Comparison of ENCODE assay signal across 1 cellular context in the genomic region with DNA sequence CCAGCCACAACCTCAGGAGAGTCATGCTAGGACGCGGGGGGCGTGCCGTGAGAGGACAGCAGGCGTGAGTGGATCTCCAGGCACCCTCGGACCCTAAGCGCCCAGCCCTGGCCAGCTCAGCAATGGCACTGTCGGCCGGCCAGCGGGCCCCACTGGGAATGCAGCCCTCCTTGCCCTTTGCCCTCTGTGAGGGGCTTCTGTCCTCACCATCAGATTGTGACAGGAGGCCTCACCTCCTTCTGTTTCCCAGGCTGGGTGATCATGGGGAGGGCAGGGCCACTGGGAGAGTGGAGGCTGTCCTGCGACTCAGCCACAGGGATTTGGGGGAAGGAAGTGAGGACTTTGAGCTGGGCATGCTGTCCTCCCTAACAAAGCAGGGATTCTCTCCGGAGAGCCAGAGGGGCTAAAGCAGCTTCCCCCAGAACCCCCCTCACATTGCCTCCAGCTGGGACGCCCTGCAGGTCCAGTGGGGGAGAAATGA.
A peak's percentile ranks its signal among the peaks of the same experiment; 100 is the strongest.
TF ChIP-seq lines count a peak whose summit lies in the region.

No MANE protein-coding gene starts in this region.

TF ChIP-seq in HepG2, 621 proteins besides CTCF, POLR2A, EP300 and RAD21 (continued from another document and continues in another):
- TF ChIP-seq ZNF639 (CRISPR knock-in tag; conservative IDR thresholded peaks at IDR 0.05) = no peak
- no peak for TF ChIP-seq ONECUT2 (CRISPR knock-in tag; IDR thresholded peaks at IDR 0.05)
- TF ChIP-seq SALL1 (CRISPR knock-in tag; IDR thresholded peaks at IDR 0.05) = peak; percentile 50
- TF ChIP-seq, protein P1, sequence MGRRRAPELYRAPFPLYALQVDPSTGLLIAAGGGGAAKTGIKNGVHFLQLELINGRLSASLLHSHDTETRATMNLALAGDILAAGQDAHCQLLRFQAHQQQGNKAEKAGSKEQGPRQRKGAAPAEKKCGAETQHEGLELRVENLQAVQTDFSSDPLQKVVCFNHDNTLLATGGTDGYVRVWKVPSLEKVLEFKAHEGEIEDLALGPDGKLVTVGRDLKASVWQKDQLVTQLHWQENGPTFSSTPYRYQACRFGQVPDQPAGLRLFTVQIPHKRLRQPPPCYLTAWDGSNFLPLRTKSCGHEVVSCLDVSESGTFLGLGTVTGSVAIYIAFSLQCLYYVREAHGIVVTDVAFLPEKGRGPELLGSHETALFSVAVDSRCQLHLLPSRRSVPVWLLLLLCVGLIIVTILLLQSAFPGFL (CRISPR knock-in tag; IDR thresholded peaks at IDR 0.05) = no peak
- TF ChIP-seq ZNF724P (CRISPR knock-in tag; IDR thresholded peaks at IDR 0.05; ENCODE audit: borderline replicate concordance) = no peak
- no peak for TF ChIP-seq ZBTB44 (CRISPR knock-in tag; IDR thresholded peaks at IDR 0.05)
- no peak for TF ChIP-seq ZNF629 (CRISPR knock-in tag; conservative IDR thresholded peaks at IDR 0.05)
- no peak for TF ChIP-seq RXRA (CRISPR knock-in tag; IDR thresholded peaks at IDR 0.05)
- TF ChIP-seq RXRB (CRISPR knock-in tag; IDR thresholded peaks at IDR 0.05; ENCODE audit: borderline replicate concordance) = no peak
- TF ChIP-seq, protein P2, sequence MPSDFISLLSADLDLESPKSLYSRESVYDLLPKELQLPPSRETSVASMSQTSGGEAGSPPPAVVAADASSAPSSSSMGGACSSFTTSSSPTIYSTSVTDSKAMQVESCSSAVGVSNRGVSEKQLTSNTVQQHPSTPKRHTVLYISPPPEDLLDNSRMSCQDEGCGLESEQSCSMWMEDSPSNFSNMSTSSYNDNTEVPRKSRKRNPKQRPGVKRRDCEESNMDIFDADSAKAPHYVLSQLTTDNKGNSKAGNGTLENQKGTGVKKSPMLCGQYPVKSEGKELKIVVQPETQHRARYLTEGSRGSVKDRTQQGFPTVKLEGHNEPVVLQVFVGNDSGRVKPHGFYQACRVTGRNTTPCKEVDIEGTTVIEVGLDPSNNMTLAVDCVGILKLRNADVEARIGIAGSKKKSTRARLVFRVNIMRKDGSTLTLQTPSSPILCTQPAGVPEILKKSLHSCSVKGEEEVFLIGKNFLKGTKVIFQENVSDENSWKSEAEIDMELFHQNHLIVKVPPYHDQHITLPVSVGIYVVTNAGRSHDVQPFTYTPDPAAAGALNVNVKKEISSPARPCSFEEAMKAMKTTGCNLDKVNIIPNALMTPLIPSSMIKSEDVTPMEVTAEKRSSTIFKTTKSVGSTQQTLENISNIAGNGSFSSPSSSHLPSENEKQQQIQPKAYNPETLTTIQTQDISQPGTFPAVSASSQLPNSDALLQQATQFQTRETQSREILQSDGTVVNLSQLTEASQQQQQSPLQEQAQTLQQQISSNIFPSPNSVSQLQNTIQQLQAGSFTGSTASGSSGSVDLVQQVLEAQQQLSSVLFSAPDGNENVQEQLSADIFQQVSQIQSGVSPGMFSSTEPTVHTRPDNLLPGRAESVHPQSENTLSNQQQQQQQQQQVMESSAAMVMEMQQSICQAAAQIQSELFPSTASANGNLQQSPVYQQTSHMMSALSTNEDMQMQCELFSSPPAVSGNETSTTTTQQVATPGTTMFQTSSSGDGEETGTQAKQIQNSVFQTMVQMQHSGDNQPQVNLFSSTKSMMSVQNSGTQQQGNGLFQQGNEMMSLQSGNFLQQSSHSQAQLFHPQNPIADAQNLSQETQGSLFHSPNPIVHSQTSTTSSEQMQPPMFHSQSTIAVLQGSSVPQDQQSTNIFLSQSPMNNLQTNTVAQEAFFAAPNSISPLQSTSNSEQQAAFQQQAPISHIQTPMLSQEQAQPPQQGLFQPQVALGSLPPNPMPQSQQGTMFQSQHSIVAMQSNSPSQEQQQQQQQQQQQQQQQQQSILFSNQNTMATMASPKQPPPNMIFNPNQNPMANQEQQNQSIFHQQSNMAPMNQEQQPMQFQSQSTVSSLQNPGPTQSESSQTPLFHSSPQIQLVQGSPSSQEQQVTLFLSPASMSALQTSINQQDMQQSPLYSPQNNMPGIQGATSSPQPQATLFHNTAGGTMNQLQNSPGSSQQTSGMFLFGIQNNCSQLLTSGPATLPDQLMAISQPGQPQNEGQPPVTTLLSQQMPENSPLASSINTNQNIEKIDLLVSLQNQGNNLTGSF (CRISPR knock-in tag; IDR thresholded peaks at IDR 0.05) = no peak
- TF ChIP-seq CHD2 (IDR thresholded peaks at IDR 0.05; ENCODE audit: low read depth, low read length) = no peak
- no peak for TF ChIP-seq SP4 (CRISPR knock-in tag; IDR thresholded peaks at IDR 0.05)
- TF ChIP-seq, protein P3, sequence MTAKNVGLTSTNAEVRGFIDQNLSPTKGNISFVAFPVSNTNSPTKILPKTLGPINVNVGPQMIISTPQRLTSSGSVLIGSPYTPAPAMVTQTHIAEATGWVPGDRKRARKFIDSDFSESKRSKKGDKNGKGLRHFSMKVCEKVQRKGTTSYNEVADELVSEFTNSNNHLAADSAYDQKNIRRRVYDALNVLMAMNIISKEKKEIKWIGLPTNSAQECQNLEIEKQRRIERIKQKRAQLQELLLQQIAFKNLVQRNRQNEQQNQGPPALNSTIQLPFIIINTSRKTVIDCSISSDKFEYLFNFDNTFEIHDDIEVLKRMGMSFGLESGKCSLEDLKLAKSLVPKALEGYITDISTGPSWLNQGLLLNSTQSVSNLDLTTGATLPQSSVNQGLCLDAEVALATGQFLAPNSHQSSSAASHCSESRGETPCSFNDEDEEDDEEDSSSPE (CRISPR knock-in tag; IDR thresholded peaks at IDR 0.05) = no peak
- TF ChIP-seq PAXIP1 (CRISPR knock-in tag; conservative IDR thresholded peaks at IDR 0.05) = peak; percentile 50
- TF ChIP-seq MEIS1 (CRISPR knock-in tag; IDR thresholded peaks at IDR 0.05; ENCODE audit: borderline replicate concordance) = no peak
- no peak for TF ChIP-seq ZNF33A (CRISPR knock-in tag; IDR thresholded peaks at IDR 0.05; ENCODE audit: borderline replicate concordance)
- TF ChIP-seq ELF4 (CRISPR knock-in tag; IDR thresholded peaks at IDR 0.05; ENCODE audit: borderline replicate concordance) = no peak
- TF ChIP-seq, protein P4, sequence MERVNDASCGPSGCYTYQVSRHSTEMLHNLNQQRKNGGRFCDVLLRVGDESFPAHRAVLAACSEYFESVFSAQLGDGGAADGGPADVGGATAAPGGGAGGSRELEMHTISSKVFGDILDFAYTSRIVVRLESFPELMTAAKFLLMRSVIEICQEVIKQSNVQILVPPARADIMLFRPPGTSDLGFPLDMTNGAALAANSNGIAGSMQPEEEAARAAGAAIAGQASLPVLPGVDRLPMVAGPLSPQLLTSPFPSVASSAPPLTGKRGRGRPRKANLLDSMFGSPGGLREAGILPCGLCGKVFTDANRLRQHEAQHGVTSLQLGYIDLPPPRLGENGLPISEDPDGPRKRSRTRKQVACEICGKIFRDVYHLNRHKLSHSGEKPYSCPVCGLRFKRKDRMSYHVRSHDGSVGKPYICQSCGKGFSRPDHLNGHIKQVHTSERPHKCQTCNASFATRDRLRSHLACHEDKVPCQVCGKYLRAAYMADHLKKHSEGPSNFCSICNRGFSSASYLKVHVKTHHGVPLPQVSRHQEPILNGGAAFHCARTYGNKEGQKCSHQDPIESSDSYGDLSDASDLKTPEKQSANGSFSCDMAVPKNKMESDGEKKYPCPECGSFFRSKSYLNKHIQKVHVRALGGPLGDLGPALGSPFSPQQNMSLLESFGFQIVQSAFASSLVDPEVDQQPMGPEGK (CRISPR knock-in tag; IDR thresholded peaks at IDR 0.05) = no peak
- no peak for TF ChIP-seq CEBPB (IDR thresholded peaks at IDR 0.05; ENCODE audit: borderline replicate concordance, low read depth, low read length)
- TF ChIP-seq, protein P5, sequence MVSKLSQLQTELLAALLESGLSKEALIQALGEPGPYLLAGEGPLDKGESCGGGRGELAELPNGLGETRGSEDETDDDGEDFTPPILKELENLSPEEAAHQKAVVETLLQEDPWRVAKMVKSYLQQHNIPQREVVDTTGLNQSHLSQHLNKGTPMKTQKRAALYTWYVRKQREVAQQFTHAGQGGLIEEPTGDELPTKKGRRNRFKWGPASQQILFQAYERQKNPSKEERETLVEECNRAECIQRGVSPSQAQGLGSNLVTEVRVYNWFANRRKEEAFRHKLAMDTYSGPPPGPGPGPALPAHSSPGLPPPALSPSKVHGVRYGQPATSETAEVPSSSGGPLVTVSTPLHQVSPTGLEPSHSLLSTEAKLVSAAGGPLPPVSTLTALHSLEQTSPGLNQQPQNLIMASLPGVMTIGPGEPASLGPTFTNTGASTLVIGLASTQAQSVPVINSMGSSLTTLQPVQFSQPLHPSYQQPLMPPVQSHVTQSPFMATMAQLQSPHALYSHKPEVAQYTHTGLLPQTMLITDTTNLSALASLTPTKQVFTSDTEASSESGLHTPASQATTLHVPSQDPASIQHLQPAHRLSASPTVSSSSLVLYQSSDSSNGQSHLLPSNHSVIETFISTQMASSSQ (IDR thresholded peaks at IDR 0.05; ENCODE audit: low read depth) = no peak
- TF ChIP-seq, protein P5 (CRISPR knock-in tag; IDR thresholded peaks at IDR 0.05; ENCODE audit: borderline replicate concordance) = no peak
- TF ChIP-seq, protein P6, sequence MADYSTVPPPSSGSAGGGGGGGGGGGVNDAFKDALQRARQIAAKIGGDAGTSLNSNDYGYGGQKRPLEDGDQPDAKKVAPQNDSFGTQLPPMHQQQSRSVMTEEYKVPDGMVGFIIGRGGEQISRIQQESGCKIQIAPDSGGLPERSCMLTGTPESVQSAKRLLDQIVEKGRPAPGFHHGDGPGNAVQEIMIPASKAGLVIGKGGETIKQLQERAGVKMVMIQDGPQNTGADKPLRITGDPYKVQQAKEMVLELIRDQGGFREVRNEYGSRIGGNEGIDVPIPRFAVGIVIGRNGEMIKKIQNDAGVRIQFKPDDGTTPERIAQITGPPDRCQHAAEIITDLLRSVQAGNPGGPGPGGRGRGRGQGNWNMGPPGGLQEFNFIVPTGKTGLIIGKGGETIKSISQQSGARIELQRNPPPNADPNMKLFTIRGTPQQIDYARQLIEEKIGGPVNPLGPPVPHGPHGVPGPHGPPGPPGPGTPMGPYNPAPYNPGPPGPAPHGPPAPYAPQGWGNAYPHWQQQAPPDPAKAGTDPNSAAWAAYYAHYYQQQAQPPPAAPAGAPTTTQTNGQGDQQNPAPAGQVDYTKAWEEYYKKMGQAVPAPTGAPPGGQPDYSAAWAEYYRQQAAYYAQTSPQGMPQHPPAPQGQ (CRISPR knock-in tag; IDR thresholded peaks at IDR 0.05; ENCODE audit: borderline replicate concordance) = no peak
- no peak for TF ChIP-seq ZNF816 (CRISPR knock-in tag; IDR thresholded peaks at IDR 0.05; ENCODE audit: borderline replicate concordance)
- no peak for TF ChIP-seq ZNF747 (CRISPR knock-in tag; IDR thresholded peaks at IDR 0.05; ENCODE audit: borderline replicate concordance)
- no peak for TF ChIP-seq KDM5A (IDR thresholded peaks at IDR 0.05; ENCODE audit: borderline replicate concordance, low read length)
- TF ChIP-seq LCORL (IDR thresholded peaks at IDR 0.05) = no peak
- TF ChIP-seq LCORL (CRISPR knock-in tag; IDR thresholded peaks at IDR 0.05) = peak; percentile 67; the same call in 1 of the 2 replicates
- no peak for TF ChIP-seq ZNF564 (CRISPR knock-in tag; IDR thresholded peaks at IDR 0.05)
